In genomic region chr16:56470232-56470631, GRCh38 we compare ENCODE assay signal across 18 cellular contexts.
"Had no signal": no experiment of that assay in that cellular context is flagged by ENCODE, and none has a peak within 500 bp of the region (broad histone marks: within the 10 kb centered on the region; RNA-seq: fewer than 3 reads in every experiment).

No MANE protein-coding gene starts in this region.

- H3K4me3 Mint-ChIP-seq: activated CD8-positive, alpha-beta memory T cell treated with anti-CD3 and anti-CD28 coated beads, Interleukin-2, amount 10 ng/mL, durations not matched to agents 7 days and 5 days; activated naive CD8-positive, alpha-beta T cell treated with anti-CD3 and anti-CD28 coated beads, Interleukin-2, amount 50 U/mL, for 24 hours; activated T-cell treated with anti-CD3 and anti-CD28 coated beads, Interleukin-2, amount 50 U/mL, for 4 hours; immature natural killer cell had no signal

- H3K9me3 ChIP-seq: lower lobe of right lung, right atrium auricular region, SJSA1, upper lobe of left lung had no signal

- H3K4me1 ChIP-seq: lower lobe of right lung, right atrium auricular region, SJSA1, upper lobe of left lung had no signal

- H3K27me3 ChIP-seq: right atrium auricular region, SJSA1, upper lobe of left lung had no signal

- ATAC-seq: activated CD8-positive, alpha-beta memory T cell treated with anti-CD3 and anti-CD28 coated beads, Interleukin-2, amount 10 ng/mL, durations not matched to agents 7 days and 5 days; activated naive CD8-positive, alpha-beta T cell treated with anti-CD3 and anti-CD28 coated beads, Interleukin-2, amount 50 U/mL, for 24 hours; activated T-cell treated with anti-CD3 and anti-CD28 coated beads, Interleukin-2, amount 50 U/mL, for 4 hours; left cardiac atrium; lower lobe of right lung; stimulated activated naive CD8-positive, alpha-beta T cell treated with anti-CD3 and anti-CD28 coated beads, Interleukin-15, Interleukin-2, amounts not matched to agents 100 U/mL and 50 U/mL, for 24 hours had no signal

- H3K4me1 Mint-ChIP-seq: activated CD8-positive, alpha-beta memory T cell treated with anti-CD3 and anti-CD28 coated beads, Interleukin-2, amount 10 ng/mL, durations not matched to agents 7 days and 5 days; activated naive CD8-positive, alpha-beta T cell treated with anti-CD3 and anti-CD28 coated beads, Interleukin-2, amount 50 U/mL, for 24 hours; immature natural killer cell had no signal

- H3K4me3 ChIP-seq: lower lobe of right lung, right atrium auricular region, SJSA1, upper lobe of left lung had no signal

- H3K27me3 Mint-ChIP-seq: activated CD8-positive, alpha-beta memory T cell treated with anti-CD3 and anti-CD28 coated beads, Interleukin-2, amount 10 ng/mL, durations not matched to agents 7 days and 5 days; activated naive CD8-positive, alpha-beta T cell treated with anti-CD3 and anti-CD28 coated beads, Interleukin-2, amount 50 U/mL, for 24 hours; progenitor cell of endocrine pancreas had no signal

- H3K27ac Mint-ChIP-seq: activated CD8-positive, alpha-beta memory T cell treated with anti-CD3 and anti-CD28 coated beads, Interleukin-2, amount 10 ng/mL, durations not matched to agents 7 days and 5 days; activated naive CD8-positive, alpha-beta T cell treated with anti-CD3 and anti-CD28 coated beads, Interleukin-2, amount 50 U/mL, for 24 hours; progenitor cell of endocrine pancreas had no signal

- H3K27ac ChIP-seq: lower lobe of right lung, right atrium auricular region, SJSA1, upper lobe of left lung had no signal

- H3K9me3 Mint-ChIP-seq: activated naive CD8-positive, alpha-beta T cell treated with anti-CD3 and anti-CD28 coated beads, Interleukin-2, amount 50 U/mL, for 24 hours; activated T-cell treated with anti-CD3 and anti-CD28 coated beads, Interleukin-2, amount 50 U/mL, for 4 hours; immature natural killer cell had no signal

- DNase-seq: activated CD4-positive, alpha-beta T cell treated with anti-CD3 and anti-CD28 coated beads, Interleukin-2, amount 50 U/mL, for 4 hours; activated CD8-positive, alpha-beta memory T cell treated with anti-CD3 and anti-CD28 coated beads, Interleukin-2, amount 10 ng/mL, durations not matched to agents 7 days and 5 days; activated gamma-delta T cell treated with Interleukin-2 at 50 U/mL for 16 hours; activated naive CD8-positive, alpha-beta T cell treated with anti-CD3 and anti-CD28 coated beads, Interleukin-2, amount 50 U/mL, for 24 hours; activated T-cell treated with anti-CD3 and anti-CD28 coated beads, Interleukin-2, amount 50 U/mL, for 4 hours; aorta; foreskin melanocyte; immature natural killer cell; left cardiac atrium; lower lobe of right lung; midbrain; stimulated activated CD4-positive, alpha-beta T cell treated with anti-CD3 and anti-CD28 coated beads, Interleukin-4, amount 100 ng/mL, for 4 hours; stimulated activated CD8-positive, alpha-beta memory T cell treated with anti-CD3 and anti-CD28 coated beads, Interleukin-4, amount 100 ng/mL, for 48 hours; stimulated activated naive CD8-positive, alpha-beta T cell treated with anti-CD3 and anti-CD28 coated beads, Interleukin-15, Interleukin-2, amounts not matched to agents 100 U/mL and 50 U/mL, for 24 hours; upper lobe of left lung had no signal
